1 cellular context compared by ENCODE assay signal in genomic region chr18:58590827-58591226, GRCh38.
TF ChIP-seq lines count a peak whose summit lies in the region.

No MANE protein-coding gene starts in this region.

TF ChIP-seq in H1, 55 proteins besides CTCF, POLR2A, EP300 and RAD21 (continued from another document):
- no peak for TF ChIP-seq SP2 (IDR thresholded peaks at IDR 0.05; ENCODE audit: low read length)
